Comparison of ENCODE assay signal across 27 cellular contexts in the genomic region with DNA sequence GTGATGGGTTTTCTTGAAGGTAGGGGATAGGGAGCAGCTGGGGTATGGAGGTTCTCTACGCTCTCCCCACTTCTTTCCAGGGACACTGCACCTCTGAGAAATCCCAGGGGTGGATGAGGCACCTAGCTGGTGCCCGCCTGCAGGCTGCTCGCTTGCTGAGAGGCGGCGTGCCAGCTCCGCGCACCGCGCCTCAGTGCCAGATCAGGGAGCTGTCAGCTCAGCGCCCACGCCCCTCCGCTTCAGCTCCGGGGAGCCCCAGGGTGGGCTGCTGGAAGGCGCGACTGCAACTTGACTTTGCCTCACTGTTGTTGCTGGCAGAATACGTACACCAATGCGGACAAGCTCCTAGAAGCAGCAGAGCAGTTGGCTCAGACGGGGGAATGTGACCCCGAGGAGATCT.
DNase-seq lines count a peak whose midpoint lies in the region; ATAC-seq and TF ChIP-seq lines count a peak whose summit lies in the region.
"Had no signal": no experiment of that assay in that cellular context is flagged by ENCODE, and none has a peak within 500 bp of the region (broad histone marks: within the 10 kb centered on the region; RNA-seq: fewer than 3 reads in every experiment).

No MANE protein-coding gene starts in this region.

- peaks cover 12% of the 10 kb centered on the region for H3F3A ChIP-seq in smooth muscle cell (ENCODE audit: low read depth)

- H2AFZ ChIP-seq in mesenchymal stem cell (ENCODE audit: low read depth, low read length) (no peak overlapping the region), smooth muscle cell (ENCODE audit: low read depth) (no peak overlapping the region)

- H3K4ac ChIP-seq in mesenchymal stem cell (ENCODE audit: low read depth in 1 of 2, low read length in 2 of 2) = no peak overlapping the region

- peak overlapping the region; percentile 67 for H4K91ac ChIP-seq in mesenchymal stem cell (ENCODE audit: low read length)

- no peak overlapping the region for H2BK5ac ChIP-seq in mesenchymal stem cell (ENCODE audit: low read depth, low read length, poor library complexity, severe bottlenecking)

- H3K23ac ChIP-seq in mesenchymal stem cell (ENCODE audit: low read length in 2 of 2) = no peak overlapping the region

- H3K4me3 ChIP-seq in ascending aorta (peak overlapping the region; percentile 15 to 36), coronary artery (peak overlapping the region; percentile 61), mesenchymal stem cell (ENCODE audit: insufficient read depth in 1 of 2, low read depth in 1 of 2, low read length in 2 of 2) (peak overlapping the region in 1 of 2 experiments; percentile 20), smooth muscle cell (no peak overlapping the region)
- H3K4me3 ChIP-seq: BLaER1 treated with 17β-estradiol and CSF1 and Interleukin-3, amounts not matched to agents 10 nM and 100 nM; MG63; upper lobe of right lung had no signal

- no peak overlapping the region for H2BK120ac ChIP-seq in mesenchymal stem cell (ENCODE audit: low read depth, low read length)

- H3K9ac ChIP-seq in mesenchymal stem cell (ENCODE audit: low read length) = no peak overlapping the region
- H3K9ac ChIP-seq in smooth muscle cell (ENCODE audit: low read depth) = no peak overlapping the region
- H3K9ac ChIP-seq: BLaER1 treated with 17β-estradiol and CSF1 and Interleukin-3, amounts not matched to agents 10 nM and 100 nM had no signal

- no peaks in the 10 kb centered on the region for H3K79me1 ChIP-seq in mesenchymal stem cell (replicated peaks; ENCODE audit: low read length, poor library complexity, severe bottlenecking)

- no peaks in the 10 kb centered on the region for H3K27me3 ChIP-seq in ascending aorta
- H3K27me3 ChIP-seq in mesenchymal stem cell (ENCODE audit: control insufficient read depth in 1 of 2, insufficient read depth in 1 of 2, low read length in 2 of 2) = peaks cover 0 to 17% of the 10 kb centered on the region in 2 experiments
- no peaks in the 10 kb centered on the region for H3K27me3 ChIP-seq in smooth muscle cell (ENCODE audit: low read depth)
- H3K27me3 ChIP-seq: BLaER1 treated with 17β-estradiol and CSF1 and Interleukin-3, amounts not matched to agents 10 nM and 100 nM; upper lobe of right lung had no signal

- H2AK5ac ChIP-seq in mesenchymal stem cell (ENCODE audit: low read length, severe bottlenecking) = no peak overlapping the region

- intact Hi-C loops in ascending aorta (cut with DNase I) = no loop called here

- H3K18ac ChIP-seq in mesenchymal stem cell (ENCODE audit: low read depth in 1 of 2, low read length in 2 of 2) = peak overlapping the region; percentile 27 to 41

- H2BK15ac ChIP-seq in mesenchymal stem cell (ENCODE audit: low read depth, poor library complexity, severe bottlenecking) = no peak overlapping the region

- no peaks in the 10 kb centered on the region for H4K20me1 ChIP-seq in smooth muscle cell (ENCODE audit: low read depth)
- H4K20me1 ChIP-seq: BLaER1 treated with 17β-estradiol and CSF1 and Interleukin-3, amounts not matched to agents 10 nM and 100 nM had no signal

- no peaks in the 10 kb centered on the region for H3K9me3 ChIP-seq in ascending aorta
- H3K9me3 ChIP-seq in mesenchymal stem cell (ENCODE audit: control insufficient read depth, low read length) = no peaks in the 10 kb centered on the region
- no peaks in the 10 kb centered on the region for H3K9me3 ChIP-seq in smooth muscle cell (replicated peaks; ENCODE audit: low read depth)
- H3K9me3 ChIP-seq: BLaER1 treated with 17β-estradiol and CSF1 and Interleukin-3, amounts not matched to agents 10 nM and 100 nM; MG63; upper lobe of right lung had no signal

- peak overlapping the region in 1 of 2 experiments; percentile 51 for H2BK12ac ChIP-seq in mesenchymal stem cell (ENCODE audit: low read length in 2 of 2)

- peaks cover 0 to 26% of the 10 kb centered on the region in 2 donors for H3K4me1 ChIP-seq in ascending aorta
- no peaks in the 10 kb centered on the region for H3K4me1 ChIP-seq in mesenchymal stem cell (ENCODE audit: control insufficient read depth, insufficient read depth, low read depth, low read length)
- H3K4me1 ChIP-seq in smooth muscle cell (ENCODE audit: low read depth) = peaks cover 33% of the 10 kb centered on the region
- H3K4me1 ChIP-seq: BLaER1 treated with 17β-estradiol and CSF1 and Interleukin-3, amounts not matched to agents 10 nM and 100 nM; upper lobe of right lung had no signal

- H4K8ac ChIP-seq in mesenchymal stem cell (ENCODE audit: low read length) = no peak overlapping the region

- ATAC-seq in HG02759 (IDR thresholded peaks at IDR 0.05; ENCODE audit: unreplicated experiment) = no peak
- ATAC-seq: activated T-cell treated with anti-CD3 and anti-CD28 coated beads, Interleukin-2, amount 50 U/mL, for 4 hours; naive thymus-derived CD4-positive, alpha-beta T cell; stimulated activated naive B cell treated with anti-CD40 and anti-IgM and Interleukin-4, amounts not matched to agents 10 μg/mL and 1 μg/mL and 100 μg/mL, for 72 hours; upper lobe of right lung had no signal

- peak in 1 of 2 donors; percentile 65 for DNase-seq in ascending aorta (ENCODE audit: low spot score in 2 of 2)
- DNase-seq in coronary artery (ENCODE audit: low spot score) = no peak
- DNase-seq in mesenchymal stem cell = no peak
- no peak for DNase-seq in smooth muscle cell (lab: John Stamatoyannopoulos, UW; ENCODE audit: unreplicated experiment)
- DNase-seq in NCI-H2107 treated with DMSO at 0.1 percent for 48 hours (lab: John Stamatoyannopoulos, UW; ENCODE audit: unreplicated experiment) = no peak
- no peak for DNase-seq in stimulated activated CD4-positive, alpha-beta T cell treated with anti-CD3 and anti-CD28 coated beads, Interleukin-12 subunit alpha, Interleukin-12 subunit beta, amount 100 ng/mL, for 4 hours
- DNase-seq in HUDEP-2 (lab: John Stamatoyannopoulos, UW; ENCODE audit: unreplicated experiment in 76 of 76) = no peak
- DNase-seq: activated B cell treated with CpG ODN at 0.5 μM for 24 hours; activated gamma-delta T cell treated with Interleukin-2 at 50 U/mL for 16 hours; activated naive CD8-positive, alpha-beta T cell treated with anti-CD3 and anti-CD28 coated beads, Interleukin-2, amount 10 ng/mL, durations not matched to agents 7 days and 5 days; activated T-cell treated with anti-CD3 and anti-CD28 coated beads, Interleukin-2, amount 50 U/mL, for 4 hours; COR-L47; DMS79 treated with DMSO at 0.1 percent for 48 hours; GDM1; KBM-7; MG63; midbrain; naive thymus-derived CD4-positive, alpha-beta T cell; NCI-H1105 treated with DMSO at 0.1 percent for 48 hours; NCI-H1930; NCI-H524 treated with DMSO at 0.1 percent for 48 hours; OCI-M1; stimulated activated naive B cell treated with anti-CD40 and anti-IgM and Interleukin-4, amounts not matched to agents 10 μg/mL and 1 μg/mL and 100 μg/mL, for 72 hours; upper lobe of right lung had no signal

- H3K27ac ChIP-seq in ascending aorta (peak overlapping the region in 1 of 2 donors; percentile 52), coronary artery (peak overlapping the region; percentile 34 to 58), mesenchymal stem cell (ENCODE audit: low read length, poor library complexity, severe bottlenecking) (no peak overlapping the region), smooth muscle cell (ENCODE audit: low read depth) (no peak overlapping the region)
- H3K27ac ChIP-seq: BLaER1 treated with 17β-estradiol and CSF1 and Interleukin-3, amounts not matched to agents 10 nM and 100 nM; RWPE1; upper lobe of right lung had no signal

- 97% methylated on average over 19 of the region's 19 CpGs for WGBS in mesenchymal stem cell
- WGBS in smooth muscle cell (ENCODE audit: low lambda C conversion rate) = 97% methylated on average over 19 of the region's 19 CpGs

- H3K36me3 ChIP-seq in ascending aorta (peaks cover 13 to 16% of the 10 kb centered on the region in 2 donors), mesenchymal stem cell (ENCODE audit: control insufficient read depth in 1 of 2, insufficient read depth in 2 of 2, low read depth in 1 of 2, low read length in 2 of 2) (peaks cover 0 to 5% of the 10 kb centered on the region in 2 experiments), smooth muscle cell (ENCODE audit: low read depth) (no peaks in the 10 kb centered on the region)
- H3K36me3 ChIP-seq: MG63, upper lobe of right lung had no signal

- TF ChIP-seq CTCF in ascending aorta (IDR thresholded peaks at IDR 0.05) (no peak), coronary artery (IDR thresholded peaks at IDR 0.05) (no peak), smooth muscle cell (IDR thresholded peaks at IDR 0.05; ENCODE audit: borderline replicate concordance, insufficient read depth, poor library complexity, severe bottlenecking) (no peak)

- H3K4me2 ChIP-seq in mesenchymal stem cell (ENCODE audit: low read length, poor library complexity, severe bottlenecking) = no peak overlapping the region
- peak overlapping the region; percentile 70 for H3K4me2 ChIP-seq in smooth muscle cell
- H3K4me2 ChIP-seq: BLaER1 treated with 17β-estradiol and CSF1 and Interleukin-3, amounts not matched to agents 10 nM and 100 nM had no signal

- H3K14ac ChIP-seq in mesenchymal stem cell (ENCODE audit: low read length in 2 of 2) = peak overlapping the region in 1 of 2 experiments; percentile 57

- H3K79me2 ChIP-seq in smooth muscle cell (ENCODE audit: low read depth) = no peaks in the 10 kb centered on the region

Comparison
In these comparisons a context has a peak if more than half of its experiments do, and no peak if none do; other contexts are left out.
1. H3K27ac ChIP-seq: peak in coronary artery (2 of 2); none in mesenchymal stem cell (single experiment) and smooth muscle cell (single experiment).